In the genomic region with DNA sequence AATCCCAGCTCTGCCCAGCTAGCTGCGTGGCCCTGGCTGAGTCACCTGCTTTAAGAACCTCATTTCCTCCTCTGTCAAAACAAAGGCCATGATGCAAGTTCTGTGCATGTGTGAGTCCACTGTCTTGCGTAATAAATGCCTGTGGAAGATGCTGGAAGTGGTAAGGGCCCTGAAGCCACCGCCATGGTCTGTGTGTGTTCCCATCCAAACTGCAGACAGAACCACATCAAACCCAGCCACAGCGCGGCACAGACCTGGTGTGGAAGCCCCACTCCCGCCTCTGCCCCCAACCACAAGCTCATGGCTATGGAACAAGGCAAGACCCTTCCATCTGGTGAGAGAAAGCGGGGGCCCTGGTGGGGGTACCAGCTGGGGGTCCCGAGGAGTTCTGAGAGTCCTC, we compare ENCODE assay signal across 12 cellular contexts. TPM values are rescaled to one million over a fixed set of nuclear protein-coding genes. Genes with fewer than 3 reads are reported as not detected.
DNase-seq lines count a peak whose midpoint lies in the region; ATAC-seq, FAIRE-seq and TF ChIP-seq lines count a peak whose summit lies in the region.
"Had no signal": no experiment of that assay in that cellular context is flagged by ENCODE, and none has a peak within 500 bp of the region (broad histone marks: within the 10 kb centered on the region; RNA-seq: fewer than 3 reads in every experiment).

No MANE protein-coding gene starts in this region.

- H3K9me3 ChIP-seq in astrocyte (ENCODE audit: insufficient read depth, low read depth, low read length) (no peaks in the 10 kb centered on the region), OCI-LY7 (ENCODE audit: low read length) (no peaks in the 10 kb centered on the region)

- FAIRE-seq in astrocyte (lab: Jason Lieb, UNC) = no peak
- FAIRE-seq: small intestine had no signal

- H3K4me3 Mint-ChIP-seq in astrocyte (ENCODE audit: unreplicated experiment) = no peak overlapping the region

- H3K36me3 ChIP-seq in astrocyte (ENCODE audit: insufficient read depth, low read length) (no peaks in the 10 kb centered on the region), OCI-LY7 (ENCODE audit: insufficient read depth, low read length) (no peaks in the 10 kb centered on the region)

- no peak for TF ChIP-seq CTCF in astrocyte (IDR thresholded peaks at IDR 0.05; ENCODE audit: insufficient read depth, low read depth, low read length)
- TF ChIP-seq CTCF in OCI-LY7 (conservative IDR thresholded peaks at IDR 0.05; ENCODE audit: low read length) = no peak

- H3K27me3 Mint-ChIP-seq in astrocyte (ENCODE audit: low read depth, unreplicated experiment) = peaks cover 32% of the 10 kb centered on the region

- H3K79me2 ChIP-seq in astrocyte (ENCODE audit: insufficient read depth, low read length) = no peaks in the 10 kb centered on the region
- H3K79me2 ChIP-seq in OCI-LY7 (ENCODE audit: insufficient read depth, low read depth, low read length) = no peaks in the 10 kb centered on the region

- no peak overlapping the region for H3K27ac Mint-ChIP-seq in astrocyte (ENCODE audit: unreplicated experiment)
- H3K27ac Mint-ChIP-seq: activated naive CD4-positive, alpha-beta T cell treated with anti-CD3 and anti-CD28 coated beads, Interleukin-2, amount 50 U/mL, for 72 hours had no signal

- H3K4me1 ChIP-seq in astrocyte (ENCODE audit: insufficient read depth, low read length) (peaks cover 15% of the 10 kb centered on the region), OCI-LY7 (ENCODE audit: insufficient read depth, low read length, poor library complexity, severe bottlenecking) (no peaks in the 10 kb centered on the region)

- no peaks in the 10 kb centered on the region for H3K4me1 Mint-ChIP-seq in astrocyte (ENCODE audit: low read depth, unreplicated experiment)

- no peaks in the 10 kb centered on the region for H3K9me2 ChIP-seq in OCI-LY7 (ENCODE audit: insufficient read depth, low read length)

- DNase-seq in CD1c-positive myeloid dendritic cell (ENCODE audit: extremely low spot score) = peak; percentile 81
- peak; percentile 4 for DNase-seq in KG1 (lab: John Stamatoyannopoulos, UW)
- peak; percentile 84 for DNase-seq in astrocyte (ENCODE audit: low read depth)
- peak; percentile 20 for DNase-seq in medulla oblongata (ENCODE audit: extremely low spot score)
- DNase-seq in OCI-LY7 (ENCODE audit: low spot score) = no peak
- no peak for DNase-seq in NCI-H2227 (lab: John Stamatoyannopoulos, UW; ENCODE audit: unreplicated experiment)
- DNase-seq in NCI-H524 treated with DMSO at 0.1 percent for 48 hours (lab: John Stamatoyannopoulos, UW) = no peak
- DNase-seq: NCI-H1048, small intestine had no signal

- H3K4me3 ChIP-seq in astrocyte (ENCODE audit: insufficient read depth, low read depth, low read length) (no peak overlapping the region), OCI-LY7 (ENCODE audit: low read depth, low read length, poor library complexity, severe bottlenecking) (no peak overlapping the region)

- H2AFZ ChIP-seq in astrocyte (ENCODE audit: low read depth, low read length) (no peak overlapping the region), OCI-LY7 (ENCODE audit: low read length) (no peak overlapping the region)

- H3K4me2 ChIP-seq in astrocyte (ENCODE audit: low read length) (no peak overlapping the region), OCI-LY7 (ENCODE audit: low read length) (no peak overlapping the region)

- peaks cover 19% of the 10 kb centered on the region for H3K27me3 ChIP-seq in astrocyte (ENCODE audit: insufficient read depth, low read length)

- H3K36me3 Mint-ChIP-seq in astrocyte (ENCODE audit: low read depth, unreplicated experiment) = no peaks in the 10 kb centered on the region

- H4K20me1 ChIP-seq in astrocyte (ENCODE audit: insufficient read depth, low read length) (no peaks in the 10 kb centered on the region), OCI-LY7 (ENCODE audit: insufficient read depth, low read length) (no peaks in the 10 kb centered on the region)

- H3K27ac ChIP-seq in astrocyte (ENCODE audit: low read depth, low read length) = no peak overlapping the region
- H3K27ac ChIP-seq in OCI-LY7 (ENCODE audit: low read depth, low read length, poor library complexity, severe bottlenecking) = no peak overlapping the region

- intact Hi-C loops in OCI-LY7 (cut with micrococcal nuclease; ENCODE audit: unreplicated experiment) = no loop called here

- no peak for ATAC-seq in HG02623 (IDR thresholded peaks at IDR 0.05; ENCODE audit: unreplicated experiment)

- no peaks in the 10 kb centered on the region for H3K9me3 Mint-ChIP-seq in astrocyte (ENCODE audit: unreplicated experiment)

- CTCF ChIA-PET in OCI-LY7 (lab: Charles Lee; ENCODE audit: unreplicated experiment) = no interaction called here

- POLR2A ChIA-PET in OCI-LY7 (lab: Charles Lee) = no interaction called here

- no TSS peak for BruUV-seq in OCI-LY7 (replicated peaks; lab: Mats Ljungman, UMichigan)

- no peak overlapping the region for H3K9ac ChIP-seq in astrocyte (ENCODE audit: low read length)

RNA-seq across cellular contexts. Expression of a gene that starts 26.0 kb away (rescaled TPM):
- total RNA-seq in astrocyte (0.32 and 1.1 TPM in 2 replicates), OCI-LY7 (2022) (not detected in 2 replicates)
- total RNA-seq in OCI-LY7 (2014; rRNA removed; shearing (Covaris generic)) = not detected in 2 replicates
- total RNA-seq: activated naive CD4-positive, alpha-beta T cell treated with anti-CD3 and anti-CD28 coated beads, Interleukin-2, amount 50 U/mL, for 72 hours had no signal

RNA-seq across cellular contexts. Expression of a gene that starts 41.0 kb away (rescaled TPM):
- 0.60 and 0.79 TPM in 2 replicates for total RNA-seq in astrocyte
- 0.28 and 0.41 TPM in 2 replicates for total RNA-seq in OCI-LY7 (2014; rRNA removed; shearing (Covaris generic))
- total RNA-seq in OCI-LY7 (2022) = 1.0 and 2.0 TPM in 2 replicates

RNA-seq across cellular contexts. Expression of a gene that starts 48.5 kb away (rescaled TPM):
- total RNA-seq in astrocyte (not detected in 2 replicates), OCI-LY7 (2022) (not detected in 2 replicates)
- total RNA-seq in OCI-LY7 (2014; rRNA removed; shearing (Covaris generic)) = not detected in 2 replicates
- total RNA-seq: activated naive CD4-positive, alpha-beta T cell treated with anti-CD3 and anti-CD28 coated beads, Interleukin-2, amount 50 U/mL, for 72 hours; temporal lobe had no signal

Comparison
In these comparisons a context has a peak if more than half of its experiments do, and no peak if none do; other contexts are left out.
1. DNase-seq: peak in CD1c-positive myeloid dendritic cell (single experiment), KG1 (single experiment), astrocyte (single experiment) and medulla oblongata (single experiment); none in OCI-LY7 (single experiment), NCI-H2227 (single experiment) and NCI-H524 treated with DMSO at 0.1 percent for 48 hours (single experiment).